Comparison of ENCODE assay signal across 25 cellular contexts in genomic region chr6:116761779-116762178, GRCh38. TPM values are rescaled to one million over a fixed set of nuclear protein-coding genes. Genes with fewer than 3 reads are reported as not detected.
"Had no signal": no experiment of that assay in that cellular context is flagged by ENCODE, and none has a peak within 500 bp of the region (broad histone marks: within the 10 kb centered on the region; RNA-seq: fewer than 3 reads in every experiment).

No MANE protein-coding gene starts in this region.

- ATAC-seq: heart left ventricle, left cardiac atrium, right lobe of liver had no signal

- DNase-seq: activated CD4-positive, alpha-beta T cell treated with anti-CD3 and anti-CD28 coated beads, Interleukin-2, amount 50 U/mL, for 4 hours; activated gamma-delta T cell treated with Interleukin-2 at 50 U/mL for 16 hours; activated T-cell treated with anti-CD3 and anti-CD28 coated beads for 4 hours; adrenal gland; central memory CD4-positive, alpha-beta T cell; dermis blood vessel endothelial cell; effector CD8-positive, alpha-beta T cell; heart left ventricle; islet precursor cell; left cardiac atrium; right lobe of liver; stimulated activated CD4-positive, alpha-beta T cell treated with anti-CD3 and anti-CD28 coated beads, Interleukin-1b, Interleukin-23, amount 100 ng/mL, for 48 hours; transverse colon; uterus had no signal

- H3K9me3 ChIP-seq: adrenal gland, heart left ventricle, neutrophil, right lobe of liver, transverse colon, uterus had no signal

- H3K9ac ChIP-seq: parathyroid adenoma had no signal

- H3K4me3 Mint-ChIP-seq: activated naive CD4-positive, alpha-beta T cell treated with anti-CD3 and anti-CD28 coated beads, Interleukin-2, amount 50 U/mL, for 24 hours; activated T-helper 1 cell treated with anti-CD3 and anti-CD28 coated beads, Interleukin-12 subunit alpha, Interleukin-12 subunit beta, Interleukin-2, Interleukin-4 antibody, amounts not matched to agents 30 ng/mL and 10 ng/mL and 1 ng/mL, durations not matched to agents 14 hours and 24 hours and 36 hours; memory B cell; nephron had no signal

- H3K36me3 ChIP-seq: adrenal gland, neutrophil, right lobe of liver, transverse colon, uterus had no signal

- H3K9me3 Mint-ChIP-seq: activated naive CD4-positive, alpha-beta T cell treated with anti-CD3 and anti-CD28 coated beads, Interleukin-2, amount 50 U/mL, for 24 hours; activated T-helper 1 cell treated with anti-CD3 and anti-CD28 coated beads, Interleukin-12 subunit alpha, Interleukin-12 subunit beta, Interleukin-2, Interleukin-4 antibody, amounts not matched to agents 30 ng/mL and 10 ng/mL and 1 ng/mL, durations not matched to agents 14 hours and 24 hours and 36 hours; memory B cell had no signal

- H3K27me3 ChIP-seq: adrenal gland, uterus had no signal

- H3K27ac Mint-ChIP-seq: activated naive CD4-positive, alpha-beta T cell treated with anti-CD3 and anti-CD28 coated beads, Interleukin-2, amount 50 U/mL, for 24 hours; activated T-helper 1 cell treated with anti-CD3 and anti-CD28 coated beads, Interleukin-12 subunit alpha, Interleukin-12 subunit beta, Interleukin-2, Interleukin-4 antibody, amounts not matched to agents 30 ng/mL and 10 ng/mL and 1 ng/mL, durations not matched to agents 14 hours and 24 hours and 36 hours; memory B cell; nephron had no signal

- H3K79me2 ChIP-seq: parathyroid adenoma had no signal

- H3K4me3 ChIP-seq: adrenal gland, heart left ventricle, right lobe of liver, skin epidermis, transverse colon, uterus had no signal

- H2AFZ ChIP-seq: parathyroid adenoma had no signal

- H3K27ac ChIP-seq: adrenal gland, heart left ventricle, neutrophil, parathyroid adenoma, right lobe of liver, skin epidermis, transverse colon, uterus had no signal

- H3K4me1 ChIP-seq: parathyroid adenoma, uterus had no signal

RNA-seq across cellular contexts. Expression of gene FAM162B, which starts 3.7 kb away (rescaled TPM):
- total RNA-seq: activated T-helper 1 cell treated with anti-CD3 and anti-CD28 coated beads, Interleukin-12 subunit alpha, Interleukin-12 subunit beta, Interleukin-2, Interleukin-4 antibody, amounts not matched to agents 30 ng/mL and 10 ng/mL and 1 ng/mL, durations not matched to agents 14 hours and 24 hours and 36 hours; astrocyte; mononuclear cell; myocyte; T-helper 2 cell treated with Interferon-gamma antibody and Interleukin-4, amounts not matched to agents 100 ng/mL and 5 ng/mL, for 36 hours had no signal
